Comparison of ENCODE assay signal across 8 cellular contexts in genomic region chr14:60151715-60152114, GRCh38. TPM values are rescaled to one million over a fixed set of nuclear protein-coding genes. Genes with fewer than 3 reads are reported as not detected.
DNase-seq lines count a peak whose midpoint lies in the region; ATAC-seq, FAIRE-seq and TF ChIP-seq lines count a peak whose summit lies in the region.

No MANE protein-coding gene starts in this region.

- intact Hi-C loops in adrenal gland (cut with DNase I), result no loop called here

- ATAC-seq in GM19463 (IDR thresholded peaks at IDR 0.05; ENCODE audit: unreplicated experiment), result peak; percentile 97

- no peaks in the 10 kb centered on the region for H3K27me3 Mint-ChIP-seq in T-helper 1 cell treated with Interleukin-12 subunit alpha and Interleukin-12 subunit beta and Interleukin-4 antibody, amounts not matched to agents 30 μg/mL and 1 μg/mL, for 36 hours (ENCODE audit: low read depth)

- H3K9me3 Mint-ChIP-seq in T-helper 1 cell treated with Interleukin-12 subunit alpha and Interleukin-12 subunit beta and Interleukin-4 antibody, amounts not matched to agents 30 μg/mL and 1 μg/mL, for 36 hours, result no peaks in the 10 kb centered on the region

- TF ChIP-seq POLR2A in adrenal gland (IDR thresholded peaks at IDR 0.05), result no peak

- no peaks in the 10 kb centered on the region for H3K9me3 ChIP-seq in adrenal gland (replicated peaks in 1 of 3)

- peaks cover 0 to 34% of the 10 kb centered on the region in 2 donors for H3K36me3 ChIP-seq in adrenal gland (replicated peaks in 1 of 2)

- peaks cover 30% of the 10 kb centered on the region for H3K4me1 Mint-ChIP-seq in T-helper 1 cell treated with Interleukin-12 subunit alpha and Interleukin-12 subunit beta and Interleukin-4 antibody, amounts not matched to agents 30 μg/mL and 1 μg/mL, for 36 hours (ENCODE audit: low read depth)

- H3K4me3 ChIP-seq in AG10803 (ENCODE audit: low read length), result no peak overlapping the region
- no peak overlapping the region for H3K4me3 ChIP-seq in adrenal gland

- DNase-seq in AG10803 (ENCODE audit: low read depth) (peak; percentile 95), HTR-8/SVneo (ENCODE audit: insufficient read length, low spot score) (peak; percentile 99), adrenal gland (peak; percentile 45 to 95 (median 87)), hepatic stellate cell (ENCODE audit: low spot score) (peak; percentile 59), SK-N-DZ (ENCODE audit: low spot score) (no peak)
- peak; percentile 19 to 52 (median 27) for DNase-seq in stimulated activated CD4-positive, alpha-beta T cell treated with anti-CD3 and anti-CD28 coated beads, Interleukin-1b, Interleukin-23, amount 100 ng/mL, for 24 hours (ENCODE audit: low read depth in 4 of 4, low spot score in 1 of 4)

- H3K4me1 ChIP-seq in adrenal gland (replicated peaks in 1 of 2), result peaks cover 11 to 21% of the 10 kb centered on the region in 2 donors

- H3K27ac ChIP-seq in adrenal gland, result peak overlapping the region in 4 of 5 donors; percentile 0 to 57 (median 36)

- no peaks in the 10 kb centered on the region for H3K27me3 ChIP-seq in adrenal gland

- H3K36me3 Mint-ChIP-seq in T-helper 1 cell treated with Interleukin-12 subunit alpha and Interleukin-12 subunit beta and Interleukin-4 antibody, amounts not matched to agents 30 μg/mL and 1 μg/mL, for 36 hours (ENCODE audit: low read depth), result peaks cover 37% of the 10 kb centered on the region

- H3K27ac Mint-ChIP-seq in T-helper 1 cell treated with Interleukin-12 subunit alpha and Interleukin-12 subunit beta and Interleukin-4 antibody, amounts not matched to agents 30 μg/mL and 1 μg/mL, for 36 hours, result peak overlapping the region; percentile 85

- TF ChIP-seq CTCF in AG10803 (conservative IDR thresholded peaks at IDR 0.05; ENCODE audit: low read length) (no peak), adrenal gland (IDR thresholded peaks at IDR 0.05) (no peak)

- WGBS in adrenal gland, 4 donors, result 10 to 27% (median 14%) methylated on average over 3 of the region's 3 CpGs

- peak; percentile 100 for FAIRE-seq in HTR-8/SVneo (lab: Jason Lieb, UNC)

- H3K4me3 Mint-ChIP-seq in T-helper 1 cell treated with Interleukin-12 subunit alpha and Interleukin-12 subunit beta and Interleukin-4 antibody, amounts not matched to agents 30 μg/mL and 1 μg/mL, for 36 hours, result no peak overlapping the region

RNA-seq across cellular contexts. Expression of gene DHRS7, which starts 13.5 kb away (rescaled TPM):
- 100 to 1,000 TPM in 7 of 8 donors, 10 to 100 TPM in 1; 97.5 to 248 (median 168) TPM for total RNA-seq in adrenal gland
- polyA plus RNA-seq in adrenal gland, result 100 to 1,000 TPM in 1 of 3 donors, 10 to 100 TPM in 2; 41.3 to 134 (median 80.5) TPM
- polyA plus RNA-seq in SK-N-DZ (2014; cell fraction: cytosol; rRNA removed), result 33.2 and 33.5 TPM in 2 replicates
- polyA plus RNA-seq in SK-N-DZ (2014; cell fraction: nucleus; rRNA removed), result 20.2 and 30.1 TPM in 2 replicates

RNA-seq across cellular contexts. Expression of gene PCNX4, which starts 60.0 kb away (rescaled TPM):
- 100 to 1,000 TPM in 1 of 8 donors, 10 to 100 TPM in 7; 31.1 to 204 (median 58.1) TPM for total RNA-seq in adrenal gland
- 10 to 100 TPM; 24.9 to 60.0 (median 37.0) TPM for polyA plus RNA-seq in adrenal gland
- 79.0 and 87.1 TPM in 2 replicates for polyA plus RNA-seq in SK-N-DZ (2014; cell fraction: cytosol; rRNA removed)
- 74.6 and 128 TPM in 2 replicates for polyA plus RNA-seq in SK-N-DZ (2014; cell fraction: nucleus; rRNA removed)
